10 cellular contexts compared by ENCODE assay signal in the genomic region with DNA sequence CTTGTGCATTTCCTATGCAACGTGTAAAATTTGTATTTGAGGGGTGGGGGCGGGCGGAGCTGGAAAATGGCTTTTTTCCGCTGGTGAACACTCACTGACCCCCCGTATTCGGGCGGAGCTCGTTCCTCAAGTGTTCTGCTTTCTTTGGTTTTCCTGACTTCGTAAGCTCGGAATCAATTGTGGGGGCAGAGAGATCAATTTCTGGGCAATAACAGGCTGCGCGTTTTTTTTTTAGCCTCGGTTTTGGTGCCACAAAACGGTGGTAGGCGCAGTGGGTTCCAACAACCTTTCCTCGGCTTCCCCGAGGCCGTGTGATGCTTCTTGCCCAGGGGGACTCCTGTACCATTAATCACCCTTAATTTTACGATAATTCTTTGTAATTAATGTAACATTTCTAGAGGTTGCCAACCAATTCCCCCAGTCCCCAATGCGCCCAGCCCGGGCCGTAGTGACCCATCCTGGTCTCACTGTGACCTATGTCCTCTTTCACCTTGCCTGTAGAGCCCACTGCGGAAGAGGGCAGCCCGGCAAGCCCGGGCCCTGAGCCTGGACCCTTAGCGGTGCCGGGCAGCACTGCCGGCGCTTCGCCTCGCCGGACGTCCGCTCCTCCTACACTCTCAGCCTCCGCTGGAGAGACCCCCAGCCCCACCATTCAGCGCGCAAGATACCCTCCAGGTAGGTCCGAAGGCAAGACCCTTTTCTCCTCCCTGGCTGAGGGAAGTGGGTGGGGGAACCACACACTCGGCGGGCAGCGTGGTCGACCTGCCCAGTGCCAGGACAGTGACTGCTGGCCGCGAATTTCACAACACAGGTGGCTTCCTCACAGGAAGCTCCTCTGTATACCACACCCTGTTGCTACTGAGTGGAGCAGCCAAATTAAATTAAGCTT. TPM values are rescaled to one million over a fixed set of nuclear protein-coding genes. Genes with fewer than 3 reads are reported as not detected.
DNase-seq lines count a peak whose midpoint lies in the region; ATAC-seq lines count a peak whose summit lies in the region.
"Had no signal": no experiment of that assay in that cellular context is flagged by ENCODE, and none has a peak within 500 bp of the region (broad histone marks: within the 10 kb centered on the region; RNA-seq: fewer than 3 reads in every experiment).

No MANE protein-coding gene starts in this region.

- POLR2A ChIA-PET in activated CD4-positive, alpha-beta T cell treated with anti-CD3 and anti-CD28 coated beads, Interleukin-2, amount 10 ng/mL, durations not matched to agents 7 days and 5 days (lab: Charles Lee) = interaction anchor here (0.6 to 1.3 kb wide), 2 partner anchors 82 to 113 kb away, joined by 3 to 5 read pairs; no protein-coding TSS in a partner anchor

- H3K27me3 Mint-ChIP-seq in activated CD4-positive, alpha-beta T cell treated with anti-CD3 and anti-CD28 coated beads, Interleukin-2, amount 10 ng/mL, durations not matched to agents 7 days and 5 days = peaks cover 78% of the 10 kb centered on the region
- H3K27me3 Mint-ChIP-seq in activated T-helper 17 cell treated with anti-CD3 and anti-CD28 coated beads, Interleukin-2, amount 50 U/mL, for 72 hours = peaks cover 4% of the 10 kb centered on the region
- H3K27me3 Mint-ChIP-seq in stimulated activated naive B cell treated with anti-CD40 and anti-IgM and Interleukin-4, amounts not matched to agents 10 μg/mL and 1 μg/mL and 100 μg/mL, for 72 hours = peaks cover 0 to 7% of the 10 kb centered on the region in 2 donors

- H3K4me3 Mint-ChIP-seq in activated CD4-positive, alpha-beta T cell treated with anti-CD3 and anti-CD28 coated beads, Interleukin-2, amount 10 ng/mL, durations not matched to agents 7 days and 5 days = peak overlapping the region; percentile 94
- H3K4me3 Mint-ChIP-seq in activated T-helper 17 cell treated with anti-CD3 and anti-CD28 coated beads, Interleukin-2, amount 50 U/mL, for 72 hours = peak overlapping the region; percentile 99
- peak overlapping the region; percentile 78 to 99 for H3K4me3 Mint-ChIP-seq in stimulated activated naive B cell treated with anti-CD40 and anti-IgM and Interleukin-4, amounts not matched to agents 10 μg/mL and 1 μg/mL and 100 μg/mL, for 72 hours

- H3K36me3 Mint-ChIP-seq in activated CD4-positive, alpha-beta T cell treated with anti-CD3 and anti-CD28 coated beads, Interleukin-2, amount 10 ng/mL, durations not matched to agents 7 days and 5 days (ENCODE audit: low read depth) = peaks cover 6% of the 10 kb centered on the region
- peaks cover 92% of the 10 kb centered on the region for H3K36me3 Mint-ChIP-seq in activated T-helper 17 cell treated with anti-CD3 and anti-CD28 coated beads, Interleukin-2, amount 50 U/mL, for 72 hours (ENCODE audit: low read depth)
- peaks cover 83 to 85% of the 10 kb centered on the region in 2 donors for H3K36me3 Mint-ChIP-seq in stimulated activated naive B cell treated with anti-CD40 and anti-IgM and Interleukin-4, amounts not matched to agents 10 μg/mL and 1 μg/mL and 100 μg/mL, for 72 hours

- peaks cover 70% of the 10 kb centered on the region for H3K4me1 Mint-ChIP-seq in activated CD4-positive, alpha-beta T cell treated with anti-CD3 and anti-CD28 coated beads, Interleukin-2, amount 10 ng/mL, durations not matched to agents 7 days and 5 days
- peaks cover 12% of the 10 kb centered on the region for H3K4me1 Mint-ChIP-seq in activated T-helper 17 cell treated with anti-CD3 and anti-CD28 coated beads, Interleukin-2, amount 50 U/mL, for 72 hours
- peaks cover 52 to 87% of the 10 kb centered on the region in 2 donors for H3K4me1 Mint-ChIP-seq in stimulated activated naive B cell treated with anti-CD40 and anti-IgM and Interleukin-4, amounts not matched to agents 10 μg/mL and 1 μg/mL and 100 μg/mL, for 72 hours

- DNase-seq in activated CD4-positive, alpha-beta T cell treated with anti-CD3 and anti-CD28 coated beads, Interleukin-2, amount 10 ng/mL, durations not matched to agents 7 days and 5 days = no peak
- no peak for DNase-seq in activated CD4-positive, alpha-beta T cell treated with anti-CD3 and anti-CD28 coated beads for 48 hours
- DNase-seq in iPS-NIHi7 (ENCODE audit: extremely low spot score) = peak; percentile 39
- no peak for DNase-seq in stimulated activated naive B cell treated with anti-CD40 and anti-IgM and Interleukin-4, amounts not matched to agents 10 μg/mL and 1 μg/mL and 100 μg/mL, for 72 hours
- DNase-seq in C1 segment of cervical spinal cord (lab: John Stamatoyannopoulos, UW) = no peak
- no peak for DNase-seq in DMS153 treated with DMSO at 0.1 percent for 48 hours (lab: John Stamatoyannopoulos, UW; ENCODE audit: unreplicated experiment)
- DNase-seq: NCI-H2029 had no signal

- H3K27ac Mint-ChIP-seq in activated CD4-positive, alpha-beta T cell treated with anti-CD3 and anti-CD28 coated beads, Interleukin-2, amount 10 ng/mL, durations not matched to agents 7 days and 5 days = no peak overlapping the region
- no peak overlapping the region for H3K27ac Mint-ChIP-seq in activated T-helper 17 cell treated with anti-CD3 and anti-CD28 coated beads, Interleukin-2, amount 50 U/mL, for 72 hours
- peak overlapping the region; percentile 100 for H3K27ac Mint-ChIP-seq in stimulated activated naive B cell treated with anti-CD40 and anti-IgM and Interleukin-4, amounts not matched to agents 10 μg/mL and 1 μg/mL and 100 μg/mL, for 72 hours

- no peak for ATAC-seq in activated T-helper 17 cell treated with anti-CD3 and anti-CD28 coated beads, Interleukin-2, amount 50 U/mL, for 72 hours (replicated peaks)
- ATAC-seq in stimulated activated naive B cell treated with anti-CD40 and anti-IgM and Interleukin-4, amounts not matched to agents 10 μg/mL and 1 μg/mL and 100 μg/mL, for 72 hours (replicated peaks) = no peak
- ATAC-seq in GM18502 (IDR thresholded peaks at IDR 0.05; ENCODE audit: poor library complexity, unreplicated experiment) = no peak
- ATAC-seq: A549 had no signal

- H3K9me3 Mint-ChIP-seq in activated CD4-positive, alpha-beta T cell treated with anti-CD3 and anti-CD28 coated beads, Interleukin-2, amount 10 ng/mL, durations not matched to agents 7 days and 5 days = no peaks in the 10 kb centered on the region
- no peaks in the 10 kb centered on the region for H3K9me3 Mint-ChIP-seq in activated T-helper 17 cell treated with anti-CD3 and anti-CD28 coated beads, Interleukin-2, amount 50 U/mL, for 72 hours
- H3K9me3 Mint-ChIP-seq in stimulated activated naive B cell treated with anti-CD40 and anti-IgM and Interleukin-4, amounts not matched to agents 10 μg/mL and 1 μg/mL and 100 μg/mL, for 72 hours = no peaks in the 10 kb centered on the region

- CTCF ChIA-PET in activated CD4-positive, alpha-beta T cell treated with anti-CD3 and anti-CD28 coated beads, Interleukin-2, amount 10 ng/mL, durations not matched to agents 7 days and 5 days (lab: Charles Lee) = interaction anchor here (0.7 to 2.3 kb wide), 21 partner anchors 8 to 324 kb away, joined by 3 to 13 read pairs (median 3); no protein-coding TSS in a partner anchor

RNA-seq across cellular contexts. Expression of gene NR4A3, which starts 3.7 kb away (rescaled TPM):
- total RNA-seq in activated CD4-positive, alpha-beta T cell treated with anti-CD3 and anti-CD28 coated beads, Interleukin-2, amount 10 ng/mL, durations not matched to agents 7 days and 5 days = under 1 TPM; 0.17 to 0.29 TPM
- 10 to 100 TPM in 1 of 2 donors, 1 to 10 TPM in 1; 4.8 to 42.0 TPM for total RNA-seq in activated T-helper 17 cell treated with anti-CD3 and anti-CD28 coated beads, Interleukin-2, amount 50 U/mL, for 72 hours

Comparison
In these comparisons a context has a peak if more than half of its experiments do, and no peak if none do; other contexts are left out.
1. RNA of gene NR4A3, which starts 3.7 kb away (total RNA-seq): 4.8 to 42.0 TPM in activated T-helper 17 cell treated with anti-CD3 and anti-CD28 coated beads, Interleukin-2, amount 50 U/mL, for 72 hours; 0.17 to 0.29 TPM in activated CD4-positive, alpha-beta T cell treated with anti-CD3 and anti-CD28 coated beads, Interleukin-2, amount 10 ng/mL, durations not matched to agents 7 days and 5 days; every median in the first group is over 4 times any median in the second.
2. Peak in every context shown above with its lines, with median percentiles within 50 percentile points of each other: H3K4me3 Mint-ChIP-seq.